ENCODE assay signal across 21 cellular contexts in genomic region chr4:8028884-8029568, GRCh38.
"Had no signal": no experiment of that assay in that cellular context is flagged by ENCODE, and none has a peak within 500 bp of the region (broad histone marks: within the 10 kb centered on the region; RNA-seq: fewer than 3 reads in every experiment).

No MANE protein-coding gene starts in this region.

- H3K4me1 ChIP-seq: left ventricle myocardium inferior, lower lobe of right lung, right atrium auricular region, sigmoid colon, testis, tibial nerve, upper lobe of right lung had no signal

- H3K9me3 ChIP-seq: heart right ventricle, left ventricle myocardium inferior, lower lobe of right lung, right atrium auricular region, sigmoid colon, testis, tibial nerve, upper lobe of right lung had no signal

- ATAC-seq: lower lobe of right lung; natural killer cell treated with Interleukin-12 subunit alpha and Interleukin-12 subunit beta and Interleukin-15 and Interleukin-18, amount 100 ng/mL, for 72 hours; stimulated activated naive B cell treated with anti-CD40 and anti-IgM and Interleukin-4, amounts not matched to agents 10 μg/mL and 1 μg/mL and 100 μg/mL, for 72 hours; stimulated activated naive CD8-positive, alpha-beta T cell treated with anti-CD3 and anti-CD28 coated beads, Interleukin-15, amount 100 ng/mL, for 72 hours; upper lobe of right lung had no signal

- H3K4me1 Mint-ChIP-seq: stimulated activated naive CD8-positive, alpha-beta T cell treated with anti-CD3 and anti-CD28 coated beads, Interleukin-15, amount 100 ng/mL, for 72 hours had no signal

- DNase-seq: cortex of kidney; dorsolateral prefrontal cortex; effector CD8-positive, alpha-beta T cell; foreskin melanocyte; heart right ventricle; left ventricle myocardium inferior; lower lobe of right lung; midbrain; occipital lobe; sigmoid colon; stimulated activated CD4-positive, alpha-beta T cell treated with anti-CD3 and anti-CD28 coated beads, Interleukin-2, amount 100 ng/mL, for 24 hours; stimulated activated CD4-positive, alpha-beta T cell treated with anti-CD3 and anti-CD28 coated beads, Interleukin-4, amount 100 ng/mL, for 4 hours; stimulated activated naive B cell treated with anti-CD40 and anti-IgM and Interleukin-4, amounts not matched to agents 10 μg/mL and 1 μg/mL and 100 μg/mL, for 72 hours; stimulated activated naive CD8-positive, alpha-beta T cell treated with anti-CD3 and anti-CD28 coated beads, Interleukin-15, amount 100 ng/mL, for 72 hours; testis; upper lobe of right lung had no signal

- H3K27ac ChIP-seq: heart right ventricle, left ventricle myocardium inferior, lower lobe of right lung, right atrium auricular region, sigmoid colon, testis, tibial nerve, upper lobe of right lung had no signal

- H3K27ac Mint-ChIP-seq: memory B cell; natural killer cell treated with Interleukin-12 subunit alpha and Interleukin-12 subunit beta and Interleukin-15 and Interleukin-18, amount 100 ng/mL, for 72 hours; stimulated activated naive B cell treated with anti-CD40 and anti-IgM and Interleukin-4, amounts not matched to agents 10 μg/mL and 1 μg/mL and 100 μg/mL, for 72 hours; stimulated activated naive CD8-positive, alpha-beta T cell treated with anti-CD3 and anti-CD28 coated beads, Interleukin-15, amount 100 ng/mL, for 72 hours had no signal

- H3K4me3 Mint-ChIP-seq: memory B cell; natural killer cell treated with Interleukin-12 subunit alpha and Interleukin-12 subunit beta and Interleukin-15 and Interleukin-18, amount 100 ng/mL, for 72 hours; stimulated activated naive B cell treated with anti-CD40 and anti-IgM and Interleukin-4, amounts not matched to agents 10 μg/mL and 1 μg/mL and 100 μg/mL, for 72 hours; stimulated activated naive CD8-positive, alpha-beta T cell treated with anti-CD3 and anti-CD28 coated beads, Interleukin-15, amount 100 ng/mL, for 72 hours had no signal

- H3K36me3 Mint-ChIP-seq: natural killer cell treated with Interleukin-12 subunit alpha and Interleukin-12 subunit beta and Interleukin-15 and Interleukin-18, amount 100 ng/mL, for 72 hours had no signal

- H3K36me3 ChIP-seq: heart right ventricle, lower lobe of right lung, right atrium auricular region, sigmoid colon, upper lobe of right lung had no signal

- H3K9me3 Mint-ChIP-seq: natural killer cell treated with Interleukin-12 subunit alpha and Interleukin-12 subunit beta and Interleukin-15 and Interleukin-18, amount 100 ng/mL, for 72 hours; stimulated activated naive CD8-positive, alpha-beta T cell treated with anti-CD3 and anti-CD28 coated beads, Interleukin-15, amount 100 ng/mL, for 72 hours had no signal

- H3K4me3 ChIP-seq: dorsolateral prefrontal cortex, heart right ventricle, left ventricle myocardium inferior, lower lobe of right lung, right atrium auricular region, sigmoid colon, skin epidermis, testis, tibial nerve, upper lobe of right lung had no signal

- H3K27me3 ChIP-seq: dorsolateral prefrontal cortex, heart right ventricle, right atrium auricular region, sigmoid colon, testis, upper lobe of right lung had no signal
